18 cellular contexts compared by ENCODE assay signal in the genomic region with DNA sequence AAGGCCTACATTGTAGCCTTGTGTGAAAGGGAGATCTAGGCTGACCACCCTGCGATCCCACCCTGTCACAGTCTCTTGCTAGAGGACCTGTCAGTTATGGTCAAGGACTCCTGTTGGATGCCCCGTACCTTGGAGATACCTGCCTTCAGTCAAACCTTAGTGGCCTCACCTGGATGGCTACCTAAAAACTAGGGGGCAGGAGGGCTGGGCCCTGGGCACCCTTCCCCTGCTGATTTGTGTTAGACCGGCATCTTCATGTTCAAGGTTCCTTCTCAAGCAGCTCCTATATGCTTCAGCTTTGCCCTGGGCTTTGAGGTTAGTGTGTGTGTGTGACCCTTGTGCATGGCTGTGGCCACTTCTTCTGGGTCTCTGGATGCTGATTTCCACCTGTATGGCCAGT. TPM values are rescaled to one million over a fixed set of nuclear protein-coding genes. Genes with fewer than 3 reads are reported as not detected.
DNase-seq lines count a peak whose midpoint lies in the region; TF ChIP-seq lines count a peak whose summit lies in the region.
"Had no signal": no experiment of that assay in that cellular context is flagged by ENCODE, and none has a peak within 500 bp of the region (broad histone marks: within the 10 kb centered on the region; RNA-seq: fewer than 3 reads in every experiment).

No MANE protein-coding gene starts in this region.

- intact Hi-C loops in vagina (cut with DNase I): no loop called here

- DNase-seq in islet precursor cell: peak; percentile 21
- peak; percentile 34 to 78 for DNase-seq in vagina (ENCODE audit: extremely low spot score in 2 of 2)
- no peak for DNase-seq in DMS153 treated with DMSO at 0.1 percent for 48 hours (lab: John Stamatoyannopoulos, UW; ENCODE audit: unreplicated experiment)
- DNase-seq in NCI-H774 (lab: John Stamatoyannopoulos, UW): no peak
- DNase-seq: AML-193; Caco-2; Calu3; CD4-positive, alpha-beta T cell; CD8-positive, alpha-beta T cell; DMS79 treated with DMSO at 0.1 percent for 48 hours; GF-D8 had no signal

- TF ChIP-seq CTCF in VCaP (conservative IDR thresholded peaks at IDR 0.05) (no peak), vagina (IDR thresholded peaks at IDR 0.05) (no peak)

- no peak for TF ChIP-seq POLR2A in vagina (IDR thresholded peaks at IDR 0.05)

- H3K36me3 ChIP-seq in vagina: no peaks in the 10 kb centered on the region
- H3K36me3 ChIP-seq: BLaER1 treated with 17β-estradiol and CSF1 and Interleukin-3, amounts not matched to agents 10 nM and 100 nM had no signal

- no peaks in the 10 kb centered on the region for H3K4me1 ChIP-seq in vagina
- H3K4me1 ChIP-seq: A549 had no signal

- H3K27me3 ChIP-seq in vagina: no peaks in the 10 kb centered on the region
- H3K27me3 ChIP-seq: BLaER1 treated with 17β-estradiol and CSF1 and Interleukin-3, amounts not matched to agents 10 nM and 100 nM had no signal

- H3K9me3 ChIP-seq in vagina: no peaks in the 10 kb centered on the region
- H3K9me3 ChIP-seq: A549, Caco-2 had no signal

- H3K27ac ChIP-seq in VCaP: peak overlapping the region; percentile 97; the same call in 1 of the 2 replicates
- no peak overlapping the region for H3K27ac ChIP-seq in vagina
- H3K27ac ChIP-seq: 22Rv1; A549; BLaER1 treated with 17β-estradiol and CSF1 and Interleukin-3, amounts not matched to agents 10 nM and 100 nM; C4-2B had no signal

- no peak overlapping the region for H3K4me3 ChIP-seq in vagina
- H3K4me3 ChIP-seq: A549; BLaER1 treated with 17β-estradiol and CSF1 and Interleukin-3, amounts not matched to agents 10 nM and 100 nM had no signal

RNA-seq across cellular contexts. Expression of gene CCKAR, which starts 35.3 kb away (rescaled TPM):
- total RNA-seq in vagina: 0.74 TPM
- total RNA-seq: A172; B cell; Calu3; CD4-positive, alpha-beta T cell; CD8-positive, alpha-beta T cell had no signal

Comparison
In these comparisons a context has a peak if more than half of its experiments do, and no peak if none do; other contexts are left out.
1. DNase-seq: peak in islet precursor cell (single experiment) and vagina (2 of 2); none in DMS153 treated with DMSO at 0.1 percent for 48 hours (single experiment) and NCI-H774 (single experiment).